In genomic region chr3:1591327-1592028, GRCh38 we compare ENCODE assay signal across 21 cellular contexts.
"Had no signal": no experiment of that assay in that cellular context is flagged by ENCODE, and none has a peak within 500 bp of the region (broad histone marks: within the 10 kb centered on the region; RNA-seq: fewer than 3 reads in every experiment).

No MANE protein-coding gene starts in this region.

- H3K27me3 ChIP-seq: SJSA1 had no signal

- FAIRE-seq: RCC 7860 had no signal

- H3K36me3 ChIP-seq: SJSA1 had no signal

- H3K4me3 ChIP-seq: SJSA1, SK-N-MC had no signal

- DNase-seq: KBM-7, MV-4-11, NCI-H1048, NCI-H1105, NCI-H1417, NCI-H1436 treated with DMSO at 0.1 percent for 48 hours, NCI-H1694, NCI-H187 treated with DMSO at 0.1 percent for 48 hours, NCI-H2029 treated with DMSO at 0.1 percent for 48 hours, NCI-H2171 treated with DMSO at 0.1 percent for 48 hours, NCI-H345, NCI-H446 treated with DMSO at 0.1 percent for 48 hours, NCI-H510A treated with DMSO at 0.1 percent for 48 hours, NCI-H69, NCI-H774, Right ventricle myocardium superior, RPMI8226, SIG-M5 had no signal

- H3K27ac ChIP-seq: SJSA1, SK-N-MC had no signal
